8 cellular contexts compared by ENCODE assay signal in the genomic region with DNA sequence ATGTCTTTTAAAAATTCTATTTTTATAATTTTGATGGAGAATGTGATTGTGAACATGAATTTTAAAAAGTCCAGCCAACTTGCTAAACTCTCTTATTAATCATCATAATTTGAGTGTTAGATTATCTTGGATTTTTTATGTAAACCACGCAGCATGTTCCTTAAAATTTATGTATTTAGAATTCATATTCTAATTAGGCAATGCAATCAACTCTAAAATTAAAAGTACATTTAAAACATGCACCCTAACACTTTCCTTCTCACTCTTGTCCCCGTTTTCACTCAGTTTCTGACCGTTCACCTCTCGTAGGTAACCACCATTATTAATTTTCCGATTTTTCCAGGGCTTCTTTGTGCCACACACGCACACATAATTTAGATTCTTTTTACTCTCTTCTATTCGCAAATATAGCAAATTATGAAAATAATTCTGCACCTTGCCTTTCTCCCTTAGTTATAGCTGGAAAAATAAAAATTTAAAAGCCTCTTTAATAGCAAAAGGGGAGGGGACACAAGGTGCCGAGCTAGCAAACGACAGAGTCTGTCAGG. TPM values are rescaled to one million over a fixed set of nuclear protein-coding genes. Genes with fewer than 3 reads are reported as not detected.
A peak's percentile ranks its signal among the peaks of the same experiment; 100 is the strongest.
DNase-seq lines count a peak whose midpoint lies in the region; ATAC-seq, FAIRE-seq and TF ChIP-seq lines count a peak whose summit lies in the region.

No MANE protein-coding gene starts in this region.

- no peak overlapping the region for H2BK120ac ChIP-seq in H1 (replicated peaks; ENCODE audit: low read depth, low read length)

- H4K5ac ChIP-seq in H1 (ENCODE audit: insufficient read length, low read depth, low read length), result peak overlapping the region; percentile 44

- H3K79me1 ChIP-seq in H1 (ENCODE audit: low read depth, low read length), result no peaks in the 10 kb centered on the region; the same call in 1 of the 2 replicates

- WGBS in H1 (ENCODE audit: extremely low coverage in 1 of 2, insufficient coverage in 1 of 2, insufficient read length in 1 of 2, insufficient replicate concordance in 2 of 2, low coverage in 1 of 2, low lambda C conversion rate in 2 of 2, missing lambda C conversion rate in 1 of 2), 2 experiments, result 6% methylated on average over 9 of the region's 9 CpGs; no CpG with 5 or more reads in 1 of the 2 experiments

- H2AK5ac ChIP-seq in H1 (ENCODE audit: low read depth, low read length), result no peak overlapping the region

- ATAC-seq in GM18511 (IDR thresholded peaks at IDR 0.05; ENCODE audit: unreplicated experiment) (peak; percentile 36), HG02763 (IDR thresholded peaks at IDR 0.05; ENCODE audit: unreplicated experiment) (no peak), GM21786 (IDR thresholded peaks at IDR 0.05; ENCODE audit: unreplicated experiment) (no peak)

- H2BK12ac ChIP-seq in H1 (ENCODE audit: low read depth, low read length), result no peak overlapping the region

- H3K23me2 ChIP-seq in H1 (ENCODE audit: low read depth, low read length), result no peaks in the 10 kb centered on the region; the same call in 1 of the 2 replicates

- H3K27me3 ChIP-seq in H1 (replicated peaks in 1 of 4; ENCODE audit: control insufficient read depth in 3 of 4, extremely low read depth in 1 of 4, insufficient read depth in 3 of 4, low read length in 3 of 4) (0 out of 7 replicates have a peak, but pooled peaks cover 0 to 1% (median 0%) of the 10 kb centered on the region in 4 experiments), neutrophil (peaks cover 28% of the 10 kb centered on the region)

- peak overlapping the region in 2 of 4 experiments; percentile 46 to 48; a peak in 5 of 7 replicates for H3K9ac ChIP-seq in H1 (replicated peaks in 1 of 4; ENCODE audit: extremely low read depth in 1 of 4, low read depth in 3 of 4, low read length in 3 of 4)

- H3K4me3 ChIP-seq in H1 (ENCODE audit: extremely low read depth in 1 of 4, insufficient read depth in 2 of 4, low read depth in 3 of 4, low read length in 4 of 4) (peak overlapping the region; percentile 93 to 96 (median 94)), neutrophil (ENCODE audit: low read depth in 1 of 2, low read length in 1 of 2) (peak overlapping the region; percentile 62 to 75)

- H2AFZ ChIP-seq in H1 (ENCODE audit: low read length), result peak overlapping the region; percentile 99

- no peak for FAIRE-seq in H1 (lab: Jason Lieb, UNC)

- H3K14ac ChIP-seq in H1 (ENCODE audit: insufficient read length), result no peak overlapping the region

- peak; percentile 76 for DNase-seq in KG1 (lab: John Stamatoyannopoulos, UW)
- no peak for DNase-seq in H1 (ENCODE audit: low read depth in 1 of 2, low spot score in 2 of 2)
- DNase-seq in NCI-H2029 treated with DMSO at 0.1 percent for 48 hours (lab: John Stamatoyannopoulos, UW), result no peak
- no peak for DNase-seq in NCI-H2196 treated with DMSO at 0.1 percent for 48 hours (lab: John Stamatoyannopoulos, UW; ENCODE audit: unreplicated experiment)

- TF ChIP-seq CTCF in H1 (IDR thresholded peaks at IDR 0.05; ENCODE audit: control extremely low read depth in 1 of 3, insufficient read depth in 1 of 3, low read depth in 1 of 3, low read length in 3 of 3) (no peak), neutrophil (IDR thresholded peaks at IDR 0.05) (no peak)

- H3K27ac ChIP-seq in H1 (ENCODE audit: low read depth, low read length), result peak overlapping the region; percentile 80; the same call in 1 of the 2 replicates
- peak overlapping the region; percentile 47 for H3K27ac ChIP-seq in neutrophil

- H3K56ac ChIP-seq in H1 (replicated peaks; ENCODE audit: insufficient read length, low read depth, low read length), result no peak overlapping the region

- no peak overlapping the region for H2BK15ac ChIP-seq in H1 (ENCODE audit: low read length)

- H3K79me2 ChIP-seq in H1 (ENCODE audit: control insufficient read depth in 1 of 2, insufficient read depth in 2 of 2, low read length in 2 of 2), result peaks cover 0 to 38% of the 10 kb centered on the region in 2 experiments; a peak in 3 of 4 replicates

- TF ChIP-seq EP300 in H1 (IDR thresholded peaks at IDR 0.05; ENCODE audit: borderline replicate concordance in 1 of 2, low read depth in 2 of 2, low read length in 2 of 2), result no peak

- peak in 1 of 2 experiments; percentile 55; a peak in 1 of 3 replicates for TF ChIP-seq POLR2A in H1 (IDR thresholded peaks at IDR 0.05; ENCODE audit: control extremely low read depth in 1 of 2, low read depth in 2 of 2, low read length in 2 of 2)

- peaks cover 0 to 2% (median 0%) of the 10 kb centered on the region in 4 experiments; a peak in 1 of 7 replicates for H3K4me1 ChIP-seq in H1 (replicated peaks in 1 of 4; ENCODE audit: control insufficient read depth in 3 of 4, insufficient read depth in 4 of 4, low read length in 3 of 4)
- H3K4me1 ChIP-seq in neutrophil (ENCODE audit: control insufficient read depth in 1 of 2, insufficient read depth in 1 of 2, low read depth in 1 of 2, low read length in 1 of 2), result peaks cover 13 to 14% of the 10 kb centered on the region in 2 experiments

- H2BK5ac ChIP-seq in H1 (ENCODE audit: low read depth, low read length), result no peak overlapping the region

- POLR2A ChIA-PET in H1 (lab: Charles Lee; ENCODE audit: partially characterized antibody), result interaction anchor here (0.8 to 2.7 kb wide), 6 partner anchors 11 to 208 kb away, joined by 3 to 20 read pairs (median 6); partner anchors contain the start of genes ZKSCAN8, ZSCAN26 and ZSCAN31

- no peak overlapping the region for H3K4ac ChIP-seq in H1 (replicated peaks; ENCODE audit: insufficient read length, low read depth, low read length)

- H2BK20ac ChIP-seq in H1 (ENCODE audit: low read length), result no peak overlapping the region

- H3K36me3 ChIP-seq in H1 (ENCODE audit: control insufficient read depth in 2 of 4, insufficient read depth in 4 of 4, low read length in 3 of 4) (no peaks in the 10 kb centered on the region), neutrophil (no peaks in the 10 kb centered on the region)

- H3K9me3 ChIP-seq in H1 (ENCODE audit: insufficient read depth in 2 of 2, low read depth in 1 of 2, low read length in 1 of 2) (peaks cover 0 to 3% of the 10 kb centered on the region in 2 experiments; a peak in 1 of 4 replicates), neutrophil (no peaks in the 10 kb centered on the region)

- no peak overlapping the region for H4K8ac ChIP-seq in H1 (ENCODE audit: extremely low read depth, insufficient read depth, low read length)

- peak overlapping the region; percentile 66 to 70 for H3K4me2 ChIP-seq in H1 (ENCODE audit: insufficient read depth in 1 of 2, low read depth in 2 of 2, low read length in 2 of 2)

- H4K20me1 ChIP-seq in H1 (replicated peaks in 1 of 2; ENCODE audit: control insufficient read depth in 1 of 2, insufficient read depth in 2 of 2, low read length in 2 of 2), result no peaks in the 10 kb centered on the region

- CTCF ChIA-PET in H1 (lab: Charles Lee; ENCODE audit: partially characterized antibody), result interaction anchor here (1.1 kb wide), 1 partner anchor 14 kb away, joined by 3 read pairs; no protein-coding TSS in a partner anchor

- no peak overlapping the region for H3K23ac ChIP-seq in H1 (ENCODE audit: insufficient read length)

- no peak for TF ChIP-seq RAD21 in H1 (IDR thresholded peaks at IDR 0.05 in 1 of 2, conservative IDR thresholded peaks at IDR 0.05 in 1 of 2; ENCODE audit: low read depth in 2 of 2, low read length in 2 of 2)

- H3K18ac ChIP-seq in H1 (ENCODE audit: extremely low read depth, low read length), result no peak overlapping the region

- H4K91ac ChIP-seq in H1 (replicated peaks; ENCODE audit: insufficient read length, low read length), result no peak overlapping the region

TF ChIP-seq in H1, 55 proteins besides CTCF, POLR2A, EP300 and RAD21:
- TF ChIP-seq TAF1 (IDR thresholded peaks at IDR 0.05; ENCODE audit: low read depth, low read length) (no peak), NRF1 (IDR thresholded peaks at IDR 0.05; ENCODE audit: low read depth, low read length) (no peak), TBP (IDR thresholded peaks at IDR 0.05; ENCODE audit: low read depth, low read length) (no peak), SAP30 (IDR thresholded peaks at IDR 0.05; ENCODE audit: insufficient read depth, insufficient replicate concordance, low read length) (no peak), SP4 (IDR thresholded peaks at IDR 0.05; ENCODE audit: low read length) (no peak), JUN (IDR thresholded peaks at IDR 0.05; ENCODE audit: low read depth, low read length) (no peak)

RNA-seq across cellular contexts. Expression of gene ZKSCAN3, which starts 0.3 kb away (rescaled TPM):
- 9.2 and 9.8 TPM in 2 replicates for total RNA-seq in H1 (2021; fragmentation: NEBNext Ultra II Directional; extraction: Animal tissue kit (Norgen Biotek cat#: 25700))
- polyA plus RNA-seq in H1 (2011; rRNA removed), result 2.7 TPM in 2 replicates
- 3.4 TPM for polyA plus RNA-seq in H1 (2011; cell fraction: cytosol; rRNA removed)
- 2.5 TPM for polyA plus RNA-seq in H1 (2011; cell fraction: nucleus; rRNA removed)
- polyA plus RNA-seq in H1 (2012, experiment 1 of 2), result 5.1 to 6.0 TPM (median 5.4 TPM) in 4 replicates
- 1.6 TPM for polyA plus RNA-seq in H1 (2012, experiment 2 of 2)
- 3.7 TPM for polyA plus RNA-seq in H1 (2013, experiment 1 of 2)
- 3.6 TPM for polyA plus RNA-seq in H1 (2013, experiment 2 of 2)
- 3.8 and 5.1 TPM in 2 replicates for polyA minus RNA-seq in H1 (2011; rRNA and poly(A)+ RNA removed)
- 2.9 TPM for polyA minus RNA-seq in H1 (2011; cell fraction: cytosol; rRNA and poly(A)+ RNA removed)
- 4.7 TPM for polyA minus RNA-seq in H1 (2011; cell fraction: nucleus; rRNA and poly(A)+ RNA removed)

RNA-seq across cellular contexts. Expression of gene ZSCAN31, which starts 13.5 kb away (rescaled TPM):
- 7.0 and 8.8 TPM in 2 replicates for total RNA-seq in H1 (2021; fragmentation: NEBNext Ultra II Directional; extraction: Animal tissue kit (Norgen Biotek cat#: 25700))
- polyA plus RNA-seq in H1 (2011; rRNA removed), result 1.2 and 1.9 TPM in 2 replicates
- 3.6 TPM for polyA plus RNA-seq in H1 (2011; cell fraction: cytosol; rRNA removed)
- polyA plus RNA-seq in H1 (2011; cell fraction: nucleus; rRNA removed), result 3.8 TPM
- polyA plus RNA-seq in H1 (2012, experiment 1 of 2), result 4.4 to 8.0 TPM (median 6.2 TPM) in 4 replicates
- 0.67 TPM for polyA plus RNA-seq in H1 (2012, experiment 2 of 2)
- polyA plus RNA-seq in H1 (2013, experiment 1 of 2), result 4.4 TPM
- polyA plus RNA-seq in H1 (2013, experiment 2 of 2), result 3.3 TPM
- polyA minus RNA-seq in H1 (2011; rRNA and poly(A)+ RNA removed), result 13.2 and 13.8 TPM in 2 replicates
- 3.4 TPM for polyA minus RNA-seq in H1 (2011; cell fraction: cytosol; rRNA and poly(A)+ RNA removed)
- 6.1 TPM for polyA minus RNA-seq in H1 (2011; cell fraction: nucleus; rRNA and poly(A)+ RNA removed)

RNA-seq across cellular contexts. Expression of gene ZSCAN12, which starts 50.1 kb away (rescaled TPM):
- 8.6 and 9.6 TPM in 2 replicates for total RNA-seq in H1 (2021; fragmentation: NEBNext Ultra II Directional; extraction: Animal tissue kit (Norgen Biotek cat#: 25700))
- 2.0 and 2.2 TPM in 2 replicates for polyA plus RNA-seq in H1 (2011; rRNA removed)
- polyA plus RNA-seq in H1 (2011; cell fraction: cytosol; rRNA removed), result 3.3 TPM
- 3.3 TPM for polyA plus RNA-seq in H1 (2011; cell fraction: nucleus; rRNA removed)
- polyA plus RNA-seq in H1 (2012, experiment 1 of 2), result 3.3 to 5.7 TPM (median 4.3 TPM) in 4 replicates
- 0.43 TPM for polyA plus RNA-seq in H1 (2012, experiment 2 of 2)
- 4.2 TPM for polyA plus RNA-seq in H1 (2013, experiment 1 of 2)
- polyA plus RNA-seq in H1 (2013, experiment 2 of 2), result 4.2 TPM
- 8.4 and 12.5 TPM in 2 replicates for polyA minus RNA-seq in H1 (2011; rRNA and poly(A)+ RNA removed)
- polyA minus RNA-seq in H1 (2011; cell fraction: cytosol; rRNA and poly(A)+ RNA removed), result 5.0 TPM
- polyA minus RNA-seq in H1 (2011; cell fraction: nucleus; rRNA and poly(A)+ RNA removed), result 14.5 TPM
